19 cellular contexts compared by ENCODE assay signal in genomic region chr17:32298298-32298697, GRCh38. TPM values are rescaled to one million over a fixed set of nuclear protein-coding genes. Genes with fewer than 3 reads are reported as not detected.
DNase-seq lines count a peak whose midpoint lies in the region; ATAC-seq, FAIRE-seq and TF ChIP-seq lines count a peak whose summit lies in the region.
"Had no signal": no experiment of that assay in that cellular context is flagged by ENCODE, and none has a peak within 500 bp of the region (broad histone marks: within the 10 kb centered on the region; RNA-seq: fewer than 3 reads in every experiment).

No MANE protein-coding gene starts in this region.

- no peaks in the 10 kb centered on the region for H3K9me3 ChIP-seq in BLaER1 treated with 17β-estradiol and CSF1 and Interleukin-3, amounts not matched to agents 10 nM and 100 nM (replicated peaks in 1 of 11)
- no peaks in the 10 kb centered on the region for H3K9me3 ChIP-seq in H9 (ENCODE audit: control insufficient read depth, low read depth, low read length)
- no peaks in the 10 kb centered on the region for H3K9me3 ChIP-seq in K562 (replicated peaks; ENCODE audit: control insufficient read depth, insufficient read depth, low read depth, low read length)
- H3K9me3 ChIP-seq in colonic mucosa = no peaks in the 10 kb centered on the region
- no peaks in the 10 kb centered on the region for H3K9me3 ChIP-seq in BE2C
- H3K9me3 ChIP-seq: ovary, thyroid gland had no signal

- no peak overlapping the region for H3T11ph ChIP-seq in H9 (ENCODE audit: low read length)

- H2BK15ac ChIP-seq in H9 (ENCODE audit: low read depth, low read length) = no peak overlapping the region

- no peaks in the 10 kb centered on the region for H3K27me3 ChIP-seq in BLaER1 treated with 17β-estradiol and CSF1 and Interleukin-3, amounts not matched to agents 10 nM and 100 nM
- H3K27me3 ChIP-seq in H9 (ENCODE audit: insufficient read depth, low read length) (no peaks in the 10 kb centered on the region), K562 (ENCODE audit: control insufficient read depth in 2 of 2, insufficient read depth in 2 of 2, low read length in 2 of 2) (no peaks in the 10 kb centered on the region), colonic mucosa (no peaks in the 10 kb centered on the region), BE2C (no peaks in the 10 kb centered on the region)
- H3K27me3 ChIP-seq: cardiac muscle cell, ovary, thyroid gland had no signal

- no peaks in the 10 kb centered on the region for H3K23me2 ChIP-seq in H9 (ENCODE audit: insufficient read length, low read depth, low read length, poor library complexity, severe bottlenecking)

- H3K4me2 ChIP-seq in BLaER1 treated with 17β-estradiol and CSF1 and Interleukin-3, amounts not matched to agents 10 nM and 100 nM = peak overlapping the region in 6 of 11 experiments; percentile 11 to 48 (median 28); a peak in 4 of 22 replicates
- H3K4me2 ChIP-seq in H9 (ENCODE audit: insufficient read depth, insufficient read length, low read length) (no peak overlapping the region), K562 (ENCODE audit: insufficient read depth, low read length) (no peak overlapping the region)
- H3K4me2 ChIP-seq: PC-9 had no signal

- H2BK120ac ChIP-seq in H9 (ENCODE audit: low read depth, low read length, poor library complexity, severe bottlenecking) = no peak overlapping the region

- peaks cover 28 to 35% of the 10 kb centered on the region in 2 experiments for H3K4me1 Mint-ChIP-seq in H9

- ATAC-seq in K562 (peak; percentile 45; the same call in 2 of the 3 replicates), HG02970 (IDR thresholded peaks at IDR 0.05; ENCODE audit: low FRiP score, unreplicated experiment) (no peak)
- ATAC-seq: activated T-cell treated with anti-CD3 and anti-CD28 coated beads, Interleukin-2, amount 50 U/mL, for 4 hours; effector memory CD8-positive, alpha-beta T cell; GM12878 had no signal

- H3K36me3 Mint-ChIP-seq in H9 (ENCODE audit: insufficient read depth in 1 of 3, low read depth in 3 of 3) = peaks cover 0 to 27% (median 0%) of the 10 kb centered on the region in 3 experiments; a peak in 3 of 7 replicates
- H3K36me3 Mint-ChIP-seq: activated CD4-positive, alpha-beta memory T cell treated with anti-CD3 and anti-CD28 coated beads for 36 hours had no signal

- H3K27me3 Mint-ChIP-seq in H9 (ENCODE audit: low read depth) = no peaks in the 10 kb centered on the region
- H3K27me3 Mint-ChIP-seq: activated CD4-positive, alpha-beta memory T cell treated with anti-CD3 and anti-CD28 coated beads for 36 hours; effector memory CD8-positive, alpha-beta T cell had no signal

- TF ChIP-seq RAD21 in K562 (CRISPR knock-in tag; conservative IDR thresholded peaks at IDR 0.05 in 1 of 2, IDR thresholded peaks at IDR 0.05 in 1 of 2) = no peak

- 0 out of 7 replicates have a peak overlapping the region, but pooled peaks of 2 of the 3 experiments have one; percentile 29 to 67 for H3K27ac Mint-ChIP-seq in H9
- H3K27ac Mint-ChIP-seq: activated CD4-positive, alpha-beta memory T cell treated with anti-CD3 and anti-CD28 coated beads for 36 hours; effector memory CD8-positive, alpha-beta T cell had no signal

- no peaks in the 10 kb centered on the region for H3K36me3 ChIP-seq in BLaER1 treated with 17β-estradiol and CSF1 and Interleukin-3, amounts not matched to agents 10 nM and 100 nM
- H3K36me3 ChIP-seq in K562 (ENCODE audit: control insufficient read depth, insufficient read depth, low read length) = no peaks in the 10 kb centered on the region
- no peaks in the 10 kb centered on the region for H3K36me3 ChIP-seq in colonic mucosa
- H3K36me3 ChIP-seq in BE2C = no peaks in the 10 kb centered on the region
- H3K36me3 ChIP-seq: cardiac muscle cell, ovary, thyroid gland had no signal

- no peak for FAIRE-seq in K562 (lab: Jason Lieb, UNC)
- FAIRE-seq: G401.6, GM12878 had no signal

- WGBS in H9 (ENCODE audit: extremely low coverage, insufficient read length, low lambda C conversion rate) = no CpG with 5 or more reads among the region's 6 CpGs
- WGBS in K562 (ENCODE audit: insufficient coverage, low coverage, missing lambda C conversion rate) = 45% methylated on average over 6 of the region's 6 CpGs

- no peak overlapping the region for H4K5ac ChIP-seq in H9 (ENCODE audit: insufficient read length, low read depth, low read length)

- no peak overlapping the region for H3K18ac ChIP-seq in H9 (ENCODE audit: insufficient read length, low read depth, low read length)

- no peak overlapping the region; the same call in 1 of the 2 replicates for H3K14ac ChIP-seq in H9 (ENCODE audit: insufficient read depth, low read length)

- no peak for TF ChIP-seq POLR2A in K562 (conservative IDR thresholded peaks at IDR 0.05)

- peaks cover 0 to 19% (median 11%) of the 10 kb centered on the region in 10 experiments; a peak in 16 of 20 replicates for H3K4me1 ChIP-seq in BLaER1 treated with 17β-estradiol and CSF1 and Interleukin-3, amounts not matched to agents 10 nM and 100 nM
- H3K4me1 ChIP-seq in H9 (ENCODE audit: insufficient read depth, low read length) (peaks cover 5% of the 10 kb centered on the region; the same call in 1 of the 2 replicates), K562 (replicated peaks in 1 of 2; ENCODE audit: control insufficient read depth in 2 of 2, insufficient read depth in 2 of 2, low read length in 2 of 2) (peaks cover 8 to 13% of the 10 kb centered on the region in 2 experiments; a peak in 4 of 5 replicates), colonic mucosa (no peaks in the 10 kb centered on the region), BE2C (peaks cover 15% of the 10 kb centered on the region)
- H3K4me1 ChIP-seq: thyroid gland had no signal

- H3K4ac ChIP-seq in H9 (ENCODE audit: low read depth, low read length) = no peak overlapping the region

- H3K9me1 ChIP-seq in K562 (ENCODE audit: control insufficient read depth, insufficient read depth, low read length) = no peaks in the 10 kb centered on the region

- H2BK20ac ChIP-seq in H9 (ENCODE audit: low read depth, low read length, poor library complexity, severe bottlenecking) = no peak overlapping the region

- H3K9me3 Mint-ChIP-seq in H9 = no peaks in the 10 kb centered on the region
- H3K9me3 Mint-ChIP-seq: activated CD4-positive, alpha-beta memory T cell treated with anti-CD3 and anti-CD28 coated beads for 36 hours; activated T-cell treated with anti-CD3 and anti-CD28 coated beads, Interleukin-2, amount 50 U/mL, for 4 hours; effector memory CD8-positive, alpha-beta T cell had no signal

- H2BK12ac ChIP-seq in H9 (ENCODE audit: insufficient read length, low read depth, low read length) = no peak overlapping the region

- H4K8ac ChIP-seq in H9 (replicated peaks; ENCODE audit: insufficient read length, low read depth, low read length) = no peak overlapping the region

- CTCF ChIA-PET in K562 (lab: Yijun Ruan, JAX; ENCODE audit: low intra/inter-chr PET ratio) = interaction anchor here (0.6 kb wide), 1 partner anchor 46 kb away, joined by 3 read pairs; no protein-coding TSS in a partner anchor

- no peak for TF ChIP-seq EP300 in K562 (IDR thresholded peaks at IDR 0.05; ENCODE audit: low read length)

- H2AFZ ChIP-seq in H9 (ENCODE audit: low read length) (no peak overlapping the region), K562 (ENCODE audit: low read depth, low read length) (no peak overlapping the region)
- H2AFZ ChIP-seq: PC-9 had no signal

- POLR2A ChIA-PET in K562 (lab: Yijun Ruan, JAX) = interaction anchor here (0.6 to 2.5 kb wide), 2 partner anchors 11 to 21 kb away, joined by 4 to 14 read pairs; no protein-coding TSS in a partner anchor

- no peak overlapping the region for H4K91ac ChIP-seq in H9 (ENCODE audit: insufficient read length, low read depth, low read length)

- no peak overlapping the region for H3K4me3 Mint-ChIP-seq in H9
- H3K4me3 Mint-ChIP-seq: activated CD4-positive, alpha-beta memory T cell treated with anti-CD3 and anti-CD28 coated beads for 36 hours; activated T-cell treated with anti-CD3 and anti-CD28 coated beads, Interleukin-2, amount 50 U/mL, for 4 hours; effector memory CD8-positive, alpha-beta T cell had no signal

- H3K23ac ChIP-seq in H9 (ENCODE audit: insufficient read length, low read depth, low read length) = no peak overlapping the region

- TF ChIP-seq CTCF in H9 (conservative IDR thresholded peaks at IDR 0.05) (peak; percentile 15; the same call in 1 of the 3 replicates), K562 (IDR thresholded peaks at IDR 0.05 in 2 of 3, conservative IDR thresholded peaks at IDR 0.05 in 1 of 3; ENCODE audit: insufficient read depth in 2 of 3, low read depth in 1 of 3, low read length in 3 of 3) (peak; percentile 10 to 27 (median 20); a peak in 3 of 6 replicates), colonic mucosa (IDR thresholded peaks at IDR 0.05) (no peak), BE2C (IDR thresholded peaks at IDR 0.05; ENCODE audit: low read depth, low read length) (no peak)

- H2BK5ac ChIP-seq in H9 (ENCODE audit: insufficient read length, low read length) = no peak overlapping the region

- H4K20me1 ChIP-seq in BLaER1 treated with 17β-estradiol and CSF1 and Interleukin-3, amounts not matched to agents 10 nM and 100 nM = no peaks in the 10 kb centered on the region
- H4K20me1 ChIP-seq in H9 (ENCODE audit: control insufficient read depth, insufficient read depth, insufficient read length) (no peaks in the 10 kb centered on the region), K562 (replicated peaks; ENCODE audit: control insufficient read depth, insufficient read depth, low read length) (0 out of 2 replicates have a peak, but pooled peaks cover 4% of the 10 kb centered on the region)

- in situ Hi-C loops in K562 (cut with MboI) = no loop called here

- no peak overlapping the region for H3K9ac ChIP-seq in BLaER1 treated with 17β-estradiol and CSF1 and Interleukin-3, amounts not matched to agents 10 nM and 100 nM
- no peak overlapping the region for H3K9ac ChIP-seq in H9 (ENCODE audit: extremely low read depth, insufficient read length, low read length)
- peak overlapping the region in 1 of 2 experiments; percentile 76; a peak in 2 of 4 replicates for H3K9ac ChIP-seq in K562 (ENCODE audit: insufficient read depth in 1 of 2, low read depth in 2 of 2, low read length in 2 of 2)
- H3K9ac ChIP-seq in colonic mucosa (ENCODE audit: low read depth in 2 of 2, low read length in 2 of 2) = no peak overlapping the region

- H3K56ac ChIP-seq in H9 (ENCODE audit: insufficient read length, low read depth, low read length) = no peak overlapping the region

- H3K27ac ChIP-seq in BLaER1 treated with 17β-estradiol and CSF1 and Interleukin-3, amounts not matched to agents 10 nM and 100 nM = no peak overlapping the region
- H3K27ac ChIP-seq in H9 (ENCODE audit: insufficient read length, low read depth, low read length) (no peak overlapping the region), K562 (ENCODE audit: extremely low read depth, low read depth, low read length) (no peak overlapping the region), colonic mucosa (no peak overlapping the region)
- H3K27ac ChIP-seq: cardiac muscle cell, ovary, PC-9, skin epidermis, thyroid gland had no signal

- DNase-seq in H9 (no peak), K562 (ENCODE audit: extremely low read depth in 1 of 4, low spot score in 3 of 4) (peak in 1 of 4 experiments; percentile 36), myocyte (ENCODE audit: low read depth) (peak; percentile 20), colonic mucosa (no peak), HK-2 (ENCODE audit: unreplicated experiment) (no peak), BE2C (no peak)
- DNase-seq: activated CD4-positive, alpha-beta memory T cell treated with anti-CD3 and anti-CD28 coated beads for 36 hours; activated T-cell treated with anti-CD3 and anti-CD28 coated beads, Interleukin-2, amount 50 U/mL, for 4 hours; effector memory CD8-positive, alpha-beta T cell; ovary; PC-9; thyroid gland had no signal

- no peak overlapping the region for H3K4me3 ChIP-seq in BLaER1 treated with 17β-estradiol and CSF1 and Interleukin-3, amounts not matched to agents 10 nM and 100 nM
- H3K4me3 ChIP-seq in K562 (no peak overlapping the region), colonic mucosa (no peak overlapping the region), BE2C (ENCODE audit: low read depth, low read length) (no peak overlapping the region)
- H3K4me3 ChIP-seq: cardiac muscle cell, GM12878, ovary, PC-9, skin epidermis, thyroid gland had no signal

- H3K79me2 ChIP-seq in H9 (ENCODE audit: insufficient read depth, low read length) (no peaks in the 10 kb centered on the region), K562 (ENCODE audit: control insufficient read depth, insufficient read depth, low read length) (no peaks in the 10 kb centered on the region)

- H3K79me1 ChIP-seq in H9 (ENCODE audit: insufficient read depth, low read depth, low read length, poor library complexity, severe bottlenecking) = no peaks in the 10 kb centered on the region

- intact Hi-C loops in K562 (cut with micrococcal nuclease) = no loop called here
- intact Hi-C loops in colonic mucosa (cut with DNase I) = no loop called here

- no TSS peak for BruUV-seq in K562 (replicated peaks; lab: Mats Ljungman, UMichigan)

- no peak overlapping the region for H2AK5ac ChIP-seq in H9 (ENCODE audit: insufficient read length, low read length)

RNA-seq across cellular contexts. Expression of gene RHBDL3, which starts 32.7 kb away (rescaled TPM):
- total RNA-seq in H9 (2021) (8.7 and 12.5 TPM in 2 replicates), K562 (2014; rRNA removed) (0.08 and 0.09 TPM in 2 replicates), K562 (2014; rRNA removed; fragmentation: Illumina TruSeq; extraction: Trizol) (0.03 and 0.07 TPM in 2 replicates), K562 (2015; rRNA removed; fragmentation: Illumina TruSeq; extraction: Trizol) (0.08 TPM in 1 of 2 replicates, not detected in the other), K562 (2021) (0.13 and 0.31 TPM in 2 replicates), myocyte (0.16 and 0.36 TPM in 2 replicates), colonic mucosa (under 1 TPM; 0.53 to 0.62 TPM)
- total RNA-seq in K562 (2011; cell fraction: chromatin; rRNA removed; ENCODE audit: low replicate concordance) = 0.26 and 0.76 TPM in 2 replicates
- 0.33 and 0.53 TPM in 2 replicates for total RNA-seq in K562 (2011; cell fraction: nucleolus; rRNA removed)
- 0.37 and 0.69 TPM in 2 replicates for total RNA-seq in K562 (2011; cell fraction: nucleoplasm; rRNA removed)
- polyA plus RNA-seq in K562 (2011; rRNA removed) (0.07 and 0.22 TPM in 2 replicates), K562 (2014; fragmentation: Illumina TruSeq; extraction: Trizol) (0.03 and 0.06 TPM in 2 replicates), K562 (2014; fragmentation: Nextera tagmentation; extraction: Ambion mirVana) (not detected), K562 (2014; rRNA removed) (0.01 TPM in 1 of 2 replicates, not detected in the other)
- polyA plus RNA-seq in K562 (2011; cell fraction: cytosol; rRNA removed) = 0.10 and 0.54 TPM in 2 replicates
- polyA plus RNA-seq in K562 (2011; cell fraction: nucleus; rRNA removed) = 0.06 and 0.46 TPM in 2 replicates
- 0.03 and 0.05 TPM in 2 replicates for polyA plus RNA-seq in K562 (2012)
- polyA minus RNA-seq in K562 (2011; rRNA and poly(A)+ RNA removed) = 0.06 and 0.32 TPM in 2 replicates
- polyA minus RNA-seq in K562 (2011; cell fraction: cytosol; rRNA and poly(A)+ RNA removed) = not detected in 2 replicates
- polyA minus RNA-seq in K562 (2011; cell fraction: nucleus; rRNA and poly(A)+ RNA removed) = not detected in 2 replicates
- polyA plus RNA-seq in myocyte (2012) = 0.13 TPM
- polyA plus RNA-seq in BE2C (2012; ENCODE audit: insufficient read depth, insufficient read length, low read depth) = 1.8 TPM
- total RNA-seq: HT-29, PC-9 had no signal
- polyA plus RNA-seq: cardiac muscle cell had no signal

RNA-seq across cellular contexts. Expression of gene C17orf75, which starts 43.7 kb away (rescaled TPM):
- total RNA-seq in H9 (2021) = 37.4 and 40.4 TPM in 2 replicates
- total RNA-seq in K562 (2011; cell fraction: chromatin; rRNA removed; ENCODE audit: low replicate concordance) = 21.1 and 30.2 TPM in 2 replicates
- 10.5 and 11.2 TPM in 2 replicates for total RNA-seq in K562 (2011; cell fraction: nucleolus; rRNA removed)
- 21.6 and 26.5 TPM in 2 replicates for total RNA-seq in K562 (2011; cell fraction: nucleoplasm; rRNA removed)
- total RNA-seq in K562 (2014; rRNA removed) = 17.4 and 24.8 TPM in 2 replicates
- 21.2 and 22.4 TPM in 2 replicates for total RNA-seq in K562 (2014; rRNA removed; fragmentation: Illumina TruSeq; extraction: Trizol)
- total RNA-seq in K562 (2015; rRNA removed; fragmentation: Illumina TruSeq; extraction: Trizol) = 15.0 and 16.1 TPM in 2 replicates
- total RNA-seq in K562 (2021) = 17.3 and 18.5 TPM in 2 replicates
- polyA plus RNA-seq in K562 (2011; rRNA removed) = 14.1 and 26.1 TPM in 2 replicates
- polyA plus RNA-seq in K562 (2011; cell fraction: cytosol; rRNA removed) = 5.5 and 8.6 TPM in 2 replicates
- 11.0 and 15.2 TPM in 2 replicates for polyA plus RNA-seq in K562 (2011; cell fraction: nucleus; rRNA removed)
- 18.6 and 24.7 TPM in 2 replicates for polyA plus RNA-seq in K562 (2012)
- polyA plus RNA-seq in K562 (2014; fragmentation: Illumina TruSeq; extraction: Trizol) = 15.1 and 15.5 TPM in 2 replicates
- polyA plus RNA-seq in K562 (2014; fragmentation: Nextera tagmentation; extraction: Ambion mirVana) = 10 to 100 TPM; 49.6 to 55.7 TPM
- polyA plus RNA-seq in K562 (2014; rRNA removed) = 17.0 and 20.4 TPM in 2 replicates
- 9.7 and 16.0 TPM in 2 replicates for polyA minus RNA-seq in K562 (2011; rRNA and poly(A)+ RNA removed)
- polyA minus RNA-seq in K562 (2011; cell fraction: cytosol; rRNA and poly(A)+ RNA removed) = 4.6 and 7.2 TPM in 2 replicates
- 4.6 and 5.6 TPM in 2 replicates for polyA minus RNA-seq in K562 (2011; cell fraction: nucleus; rRNA and poly(A)+ RNA removed)
- total RNA-seq in myocyte = 9.8 and 13.7 TPM in 2 replicates
- polyA plus RNA-seq in myocyte (2012) = 14.0 TPM
- 10 to 100 TPM; 12.5 to 13.4 TPM for total RNA-seq in colonic mucosa
- polyA plus RNA-seq in BE2C (2012; ENCODE audit: insufficient read depth, insufficient read length, low read depth) = 16.4 TPM

RNA-seq across cellular contexts. Expression of gene ZNF207, which starts 51.7 kb away (rescaled TPM):
- total RNA-seq in H9 (2021) = 283 and 296 TPM in 2 replicates
- 624 and 1,466 TPM in 2 replicates for total RNA-seq in K562 (2011; cell fraction: chromatin; rRNA removed; ENCODE audit: low replicate concordance)
- 225 and 284 TPM in 2 replicates for total RNA-seq in K562 (2011; cell fraction: nucleolus; rRNA removed)
- total RNA-seq in K562 (2011; cell fraction: nucleoplasm; rRNA removed) = 466 and 588 TPM in 2 replicates
- total RNA-seq in K562 (2014; rRNA removed) = 123 and 153 TPM in 2 replicates
- total RNA-seq in K562 (2014; rRNA removed; fragmentation: Illumina TruSeq; extraction: Trizol) = 268 and 297 TPM in 2 replicates
- 245 and 255 TPM in 2 replicates for total RNA-seq in K562 (2015; rRNA removed; fragmentation: Illumina TruSeq; extraction: Trizol)
- 216 and 222 TPM in 2 replicates for total RNA-seq in K562 (2021)
- polyA plus RNA-seq in K562 (2011; rRNA removed) = 267 and 333 TPM in 2 replicates
- 266 and 328 TPM in 2 replicates for polyA plus RNA-seq in K562 (2011; cell fraction: cytosol; rRNA removed)
- polyA plus RNA-seq in K562 (2011; cell fraction: nucleus; rRNA removed) = 346 and 475 TPM in 2 replicates
- 196 and 246 TPM in 2 replicates for polyA plus RNA-seq in K562 (2012)
- 317 and 370 TPM in 2 replicates for polyA plus RNA-seq in K562 (2014; fragmentation: Illumina TruSeq; extraction: Trizol)
- 100 to 1,000 TPM; 191 to 245 TPM for polyA plus RNA-seq in K562 (2014; fragmentation: Nextera tagmentation; extraction: Ambion mirVana)
- polyA plus RNA-seq in K562 (2014; rRNA removed) = 216 and 250 TPM in 2 replicates
- polyA minus RNA-seq in K562 (2011; rRNA and poly(A)+ RNA removed) = 343 and 416 TPM in 2 replicates
- 103 and 151 TPM in 2 replicates for polyA minus RNA-seq in K562 (2011; cell fraction: cytosol; rRNA and poly(A)+ RNA removed)
- 188 and 265 TPM in 2 replicates for polyA minus RNA-seq in K562 (2011; cell fraction: nucleus; rRNA and poly(A)+ RNA removed)
- total RNA-seq in myocyte = 125 and 140 TPM in 2 replicates
- polyA plus RNA-seq in myocyte (2012) = 92.9 TPM
- total RNA-seq in colonic mucosa = 100 to 1,000 TPM; 147 to 151 TPM
- 97.1 TPM for polyA plus RNA-seq in BE2C (2012; ENCODE audit: insufficient read depth, insufficient read length, low read depth)

Comparison
In these comparisons a context has a peak if more than half of its experiments do, and no peak if none do; other contexts are left out.
1. H3K4me2 ChIP-seq: peak in BLaER1 treated with 17β-estradiol and CSF1 and Interleukin-3, amounts not matched to agents 10 nM and 100 nM (6 of 11); none in H9 (single experiment) and K562 (single experiment).
2. CTCF ChIP-seq: peak in H9 (single experiment) and K562 (3 of 3); none in colonic mucosa (single experiment) and BE2C (single experiment).